In genomic region chr4:125187621-125188176, GRCh38 we compare ENCODE assay signal across 16 cellular contexts.
A peak's percentile ranks its signal among the peaks of the same experiment; 100 is the strongest.
DNase-seq lines count a peak whose midpoint lies in the region; ATAC-seq and TF ChIP-seq lines count a peak whose summit lies in the region.
"Had no signal": no experiment of that assay in that cellular context is flagged by ENCODE, and none has a peak within 500 bp of the region (broad histone marks: within the 10 kb centered on the region; RNA-seq: fewer than 3 reads in every experiment).

No MANE protein-coding gene starts in this region.

- intact Hi-C loops in left ventricle myocardium superior (cut with micrococcal nuclease) = no loop called here

- H3K4me1 ChIP-seq in ACC112 (ENCODE audit: control insufficient read depth, insufficient read depth, low read length, unreplicated experiment) = peaks cover 20% of the 10 kb centered on the region

- no peak overlapping the region for H3K4me3 Mint-ChIP-seq in type B pancreatic cell
- H3K4me3 Mint-ChIP-seq: activated CD4-positive, alpha-beta memory T cell treated with anti-CD3 and anti-CD28 coated beads, Interleukin-2, amount 10 ng/mL, durations not matched to agents 7 days and 5 days; T-helper 2 cell treated with Interferon-gamma antibody and Interleukin-4, amounts not matched to agents 5 μg/mL and 100 μg/mL, for 36 hours had no signal

- H3K79me2 ChIP-seq in ACC112 (ENCODE audit: control insufficient read depth, insufficient read depth, low read length, unreplicated experiment) = no peaks in the 10 kb centered on the region

- no peaks in the 10 kb centered on the region for H3K27me3 Mint-ChIP-seq in type B pancreatic cell
- H3K27me3 Mint-ChIP-seq: activated CD4-positive, alpha-beta memory T cell treated with anti-CD3 and anti-CD28 coated beads, Interleukin-2, amount 10 ng/mL, durations not matched to agents 7 days and 5 days had no signal

- H3K27ac Mint-ChIP-seq in type B pancreatic cell = no peak overlapping the region
- H3K27ac Mint-ChIP-seq: activated CD4-positive, alpha-beta memory T cell treated with anti-CD3 and anti-CD28 coated beads, Interleukin-2, amount 10 ng/mL, durations not matched to agents 7 days and 5 days; T-helper 2 cell treated with Interferon-gamma antibody and Interleukin-4, amounts not matched to agents 5 μg/mL and 100 μg/mL, for 36 hours had no signal

- peak overlapping the region; percentile 62 for H3K27ac ChIP-seq in ACC112 (ENCODE audit: low read depth, low read length)

- no peak overlapping the region for H3K4me3 ChIP-seq in ACC112 (ENCODE audit: low read depth, low read length)
- H3K4me3 ChIP-seq in HFF-Myc (replicated peaks; ENCODE audit: low read depth, low read length) = no peak overlapping the region
- no peak overlapping the region for H3K4me3 ChIP-seq in astrocyte of the spinal cord (ENCODE audit: low read depth, low read length)
- H3K4me3 ChIP-seq: smooth muscle cell had no signal

- peaks cover 7% of the 10 kb centered on the region for H3K4me1 Mint-ChIP-seq in type B pancreatic cell (ENCODE audit: unreplicated experiment)
- H3K4me1 Mint-ChIP-seq: activated CD4-positive, alpha-beta memory T cell treated with anti-CD3 and anti-CD28 coated beads, Interleukin-2, amount 10 ng/mL, durations not matched to agents 7 days and 5 days had no signal

- no peaks in the 10 kb centered on the region for H3K27me3 ChIP-seq in ACC112 (ENCODE audit: insufficient read depth, low read length)

- H3K9me3 Mint-ChIP-seq in type B pancreatic cell = peaks cover 8% of the 10 kb centered on the region
- H3K9me3 Mint-ChIP-seq: T-helper 2 cell treated with Interferon-gamma antibody and Interleukin-4, amounts not matched to agents 5 μg/mL and 100 μg/mL, for 36 hours had no signal

- TF ChIP-seq CTCF in HFF-Myc (IDR thresholded peaks at IDR 0.05; ENCODE audit: low read depth, low read length, missing control alignments) (no peak), astrocyte of the spinal cord (IDR thresholded peaks at IDR 0.05; ENCODE audit: low read depth, low read length) (no peak), type B pancreatic cell (conservative IDR thresholded peaks at IDR 0.05) (no peak)

- in situ Hi-C loops in astrocyte of the spinal cord (cut with HindIII; ENCODE audit: low sequenced_read_pairs) = no loop called here

- H3K36me3 Mint-ChIP-seq in type B pancreatic cell = no peaks in the 10 kb centered on the region

- H2AFZ ChIP-seq in ACC112 (ENCODE audit: low read length, unreplicated experiment) = peak overlapping the region; percentile 53

- peak; percentile 27 for ATAC-seq in left ventricle myocardium superior
- ATAC-seq in HG02571 (IDR thresholded peaks at IDR 0.05; ENCODE audit: unreplicated experiment) = no peak
- no peak for ATAC-seq in HG02798 (IDR thresholded peaks at IDR 0.05; ENCODE audit: poor library complexity, unreplicated experiment)

- peak; percentile 16 for DNase-seq in HFF-Myc (ENCODE audit: extremely low read depth, low read depth)
- peak; percentile 88 for DNase-seq in astrocyte of the spinal cord (ENCODE audit: low read depth, low spot score)
- DNase-seq in left ventricle myocardium superior = no peak
- no peak for DNase-seq in type B pancreatic cell (ENCODE audit: extremely low spot score, unreplicated experiment)
- no peak for DNase-seq in cerebellum (ENCODE audit: low spot score)
- DNase-seq: activated CD4-positive, alpha-beta memory T cell treated with anti-CD3 and anti-CD28 coated beads, Interleukin-2, amount 10 ng/mL, durations not matched to agents 7 days and 5 days; activated gamma-delta T cell treated with Interleukin-2 at 50 U/mL for 16 hours; DMS79 treated with DMSO at 0.1 percent for 48 hours; Kasumi-1; NCI-H2107; trophoblast cell had no signal

- no peaks in the 10 kb centered on the region for H3K36me3 ChIP-seq in ACC112 (ENCODE audit: insufficient read depth, low read length)

Comparison
In these comparisons a context has a peak if more than half of its experiments do, and no peak if none do; other contexts are left out.
1. DNase-seq: peak in HFF-Myc (single experiment) and astrocyte of the spinal cord (single experiment); none in left ventricle myocardium superior (single experiment), type B pancreatic cell (single experiment) and cerebellum (single experiment).